Comparison of ENCODE assay signal across 1 cellular context in the genomic region with DNA sequence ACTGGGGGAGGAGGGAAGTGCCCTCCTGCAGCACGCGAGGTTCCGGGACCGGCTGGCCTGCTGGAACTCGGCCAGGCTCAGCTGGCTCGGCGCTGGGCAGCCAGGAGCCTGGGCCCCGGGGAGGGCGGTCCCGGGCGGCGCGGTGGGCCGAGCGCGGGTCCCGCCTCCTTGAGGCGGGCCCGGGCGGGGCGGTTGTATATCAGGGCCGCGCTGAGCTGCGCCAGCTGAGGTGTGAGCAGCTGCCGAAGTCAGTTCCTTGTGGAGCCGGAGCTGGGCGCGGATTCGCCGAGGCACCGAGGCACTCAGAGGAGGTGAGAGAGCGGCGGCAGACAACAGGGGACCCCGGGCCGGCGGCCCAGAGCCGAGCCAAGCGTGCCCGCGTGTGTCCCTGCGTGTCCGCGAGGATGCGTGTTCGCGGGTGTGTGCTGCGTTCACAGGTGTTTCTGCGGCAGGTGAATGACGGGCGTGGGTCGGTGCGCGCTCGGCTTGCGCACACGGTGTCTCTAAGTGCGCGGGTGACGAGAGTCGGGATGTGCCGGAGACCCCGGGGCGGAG.
TF ChIP-seq lines count a peak whose summit lies in the region.

CDKN1A (plus strand) TSS at position 227 of the 555 bp plus-strand sequence. CDS start 5,388 bp downstream, outside the sequence.

TF ChIP-seq in Ishikawa, 13 proteins besides CTCF, POLR2A, EP300 and RAD21 (continued from another document):
- TF ChIP-seq, protein P1, sequence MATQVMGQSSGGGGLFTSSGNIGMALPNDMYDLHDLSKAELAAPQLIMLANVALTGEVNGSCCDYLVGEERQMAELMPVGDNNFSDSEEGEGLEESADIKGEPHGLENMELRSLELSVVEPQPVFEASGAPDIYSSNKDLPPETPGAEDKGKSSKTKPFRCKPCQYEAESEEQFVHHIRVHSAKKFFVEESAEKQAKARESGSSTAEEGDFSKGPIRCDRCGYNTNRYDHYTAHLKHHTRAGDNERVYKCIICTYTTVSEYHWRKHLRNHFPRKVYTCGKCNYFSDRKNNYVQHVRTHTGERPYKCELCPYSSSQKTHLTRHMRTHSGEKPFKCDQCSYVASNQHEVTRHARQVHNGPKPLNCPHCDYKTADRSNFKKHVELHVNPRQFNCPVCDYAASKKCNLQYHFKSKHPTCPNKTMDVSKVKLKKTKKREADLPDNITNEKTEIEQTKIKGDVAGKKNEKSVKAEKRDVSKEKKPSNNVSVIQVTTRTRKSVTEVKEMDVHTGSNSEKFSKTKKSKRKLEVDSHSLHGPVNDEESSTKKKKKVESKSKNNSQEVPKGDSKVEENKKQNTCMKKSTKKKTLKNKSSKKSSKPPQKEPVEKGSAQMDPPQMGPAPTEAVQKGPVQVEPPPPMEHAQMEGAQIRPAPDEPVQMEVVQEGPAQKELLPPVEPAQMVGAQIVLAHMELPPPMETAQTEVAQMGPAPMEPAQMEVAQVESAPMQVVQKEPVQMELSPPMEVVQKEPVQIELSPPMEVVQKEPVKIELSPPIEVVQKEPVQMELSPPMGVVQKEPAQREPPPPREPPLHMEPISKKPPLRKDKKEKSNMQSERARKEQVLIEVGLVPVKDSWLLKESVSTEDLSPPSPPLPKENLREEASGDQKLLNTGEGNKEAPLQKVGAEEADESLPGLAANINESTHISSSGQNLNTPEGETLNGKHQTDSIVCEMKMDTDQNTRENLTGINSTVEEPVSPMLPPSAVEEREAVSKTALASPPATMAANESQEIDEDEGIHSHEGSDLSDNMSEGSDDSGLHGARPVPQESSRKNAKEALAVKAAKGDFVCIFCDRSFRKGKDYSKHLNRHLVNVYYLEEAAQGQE (IDR thresholded peaks at IDR 0.05; ENCODE audit: low read depth): no peak
